In genomic region chr13:26629260-26629659, GRCh38 we compare ENCODE assay signal across 11 cellular contexts.
DNase-seq lines count a peak whose midpoint lies in the region; ATAC-seq, FAIRE-seq and TF ChIP-seq lines count a peak whose summit lies in the region.
"Had no signal": no experiment of that assay in that cellular context is flagged by ENCODE, and none has a peak within 500 bp of the region (broad histone marks: within the 10 kb centered on the region; RNA-seq: fewer than 3 reads in every experiment).

No MANE protein-coding gene starts in this region.

- no peak for TF ChIP-seq RAD21 in K562 (CRISPR knock-in tag; conservative IDR thresholded peaks at IDR 0.05 in 1 of 2, IDR thresholded peaks at IDR 0.05 in 1 of 2)
- TF ChIP-seq RAD21 in HepG2 (CRISPR knock-in tag; IDR thresholded peaks at IDR 0.05), result no peak

- peak; percentile 76 for ATAC-seq in K562
- ATAC-seq in HepG2, result peak; percentile 92
- ATAC-seq in HG03571 (IDR thresholded peaks at IDR 0.05; ENCODE audit: unreplicated experiment), result no peak
- ATAC-seq in HG03565 (IDR thresholded peaks at IDR 0.05; ENCODE audit: unreplicated experiment), result no peak
- ATAC-seq: psoas muscle had no signal

- H3K9ac ChIP-seq in K562 (ENCODE audit: insufficient read depth in 1 of 2, low read depth in 2 of 2, low read length in 2 of 2), result no peak overlapping the region
- no peak overlapping the region for H3K9ac ChIP-seq in HepG2 (ENCODE audit: insufficient read depth, low read depth, low read length)

- H3K27me3 ChIP-seq in H7 (ENCODE audit: control insufficient read depth, insufficient read depth, low read length), result no peaks in the 10 kb centered on the region
- no peaks in the 10 kb centered on the region for H3K27me3 ChIP-seq in K562 (ENCODE audit: control insufficient read depth in 2 of 2, insufficient read depth in 2 of 2, low read length in 2 of 2)
- H3K27me3 ChIP-seq in HepG2 (ENCODE audit: control insufficient read depth in 1 of 2, insufficient read depth in 2 of 2, low read length in 2 of 2), result no peaks in the 10 kb centered on the region

- no peak overlapping the region for H3K4me2 ChIP-seq in K562 (ENCODE audit: insufficient read depth, low read length)
- H3K4me2 ChIP-seq in HepG2 (ENCODE audit: low read depth, low read length), result no peak overlapping the region

- no peak for FAIRE-seq in K562 (lab: Jason Lieb, UNC)
- no peak for FAIRE-seq in HepG2 (lab: Jason Lieb, UNC)

- H3K4me3 ChIP-seq in AG10803 (ENCODE audit: low read length) (no peak overlapping the region), H7 (ENCODE audit: insufficient read depth, low read depth, low read length) (no peak overlapping the region), K562 (no peak overlapping the region), HepG2 (replicated peaks in 1 of 3; ENCODE audit: insufficient read depth in 1 of 3, low read depth in 2 of 3, low read length in 3 of 3) (no peak overlapping the region)
- H3K4me3 ChIP-seq: psoas muscle had no signal

- H3K9me3 ChIP-seq in K562 (replicated peaks; ENCODE audit: control insufficient read depth, insufficient read depth, low read depth, low read length) (no peaks in the 10 kb centered on the region), HepG2 (ENCODE audit: low read length) (peaks cover 4% of the 10 kb centered on the region; the same call in 1 of the 2 replicates)

- H3K36me3 ChIP-seq in H7 (replicated peaks; ENCODE audit: control insufficient read depth, insufficient read depth, low read length), result no peaks in the 10 kb centered on the region
- H3K36me3 ChIP-seq in K562 (ENCODE audit: control insufficient read depth, insufficient read depth, low read length), result no peaks in the 10 kb centered on the region
- H3K36me3 ChIP-seq in HepG2 (replicated peaks in 1 of 2; ENCODE audit: control insufficient read depth in 1 of 2, insufficient read depth in 2 of 2, low read length in 2 of 2), result no peaks in the 10 kb centered on the region; a peak in 1 of 5 replicates

- BruUV-seq in K562 (replicated peaks; lab: Mats Ljungman, UMichigan), result no TSS peak
- no TSS peak for BruUV-seq in HepG2 (replicated peaks; lab: Mats Ljungman, UMichigan)

- in situ Hi-C loops in K562 (cut with MboI) (loop anchor here (10.0 kb wide), 1 partner anchor 444 kb away; no protein-coding TSS in a partner anchor), HepG2 (cut with HindIII; ENCODE audit: extremely low pct_ligation_motif_present, low pct_unique_long_range_greater_than_20kb) (loop anchor here (10.0 kb wide), 1 partner anchor 444 kb away; no protein-coding TSS in a partner anchor)

- POLR2A ChIA-PET in K562 (lab: Yijun Ruan, JAX) (interaction anchor here (0.7 kb wide), 1 partner anchor 183 kb away, joined by 4 read pairs; no protein-coding TSS in a partner anchor), HepG2 (lab: Yijun Ruan, JAX) (no interaction called here)

- intact Hi-C loops in K562 (cut with micrococcal nuclease) (no loop called here), HepG2 (cut with micrococcal nuclease; ENCODE audit: unreplicated experiment) (no loop called here)

- CTCF ChIA-PET in K562 (lab: Yijun Ruan, JAX; ENCODE audit: low intra/inter-chr PET ratio), result no interaction called here
- CTCF ChIA-PET in HepG2 (lab: Yijun Ruan, JAX; ENCODE audit: low intra/inter-chr PET ratio, low total read pairs), result interaction anchor here (1.1 to 1.4 kb wide), 2 partner anchors 147 to 445 kb away, joined by 4 to 6 read pairs; no protein-coding TSS in a partner anchor

- H4K20me1 ChIP-seq in K562 (replicated peaks; ENCODE audit: control insufficient read depth, insufficient read depth, low read length) (no peaks in the 10 kb centered on the region), HepG2 (ENCODE audit: insufficient read depth, low read length) (no peaks in the 10 kb centered on the region)

- no peak for TF ChIP-seq EP300 in K562 (IDR thresholded peaks at IDR 0.05; ENCODE audit: low read length)
- no peak for TF ChIP-seq EP300 in HepG2 (IDR thresholded peaks at IDR 0.05; ENCODE audit: low read depth in 2 of 2, low read length in 2 of 2)
- no peak for TF ChIP-seq EP300 in HepG2 (CRISPR knock-in tag; IDR thresholded peaks at IDR 0.05; ENCODE audit: borderline replicate concordance)

- H3K79me2 ChIP-seq in K562 (ENCODE audit: control insufficient read depth, insufficient read depth, low read length), result no peaks in the 10 kb centered on the region
- H3K79me2 ChIP-seq in HepG2 (ENCODE audit: insufficient read depth, low read length), result no peaks in the 10 kb centered on the region

- TF ChIP-seq POLR2A in K562 (conservative IDR thresholded peaks at IDR 0.05) (no peak), HepG2 (IDR thresholded peaks at IDR 0.05; ENCODE audit: insufficient read depth in 1 of 2, low read depth in 2 of 2, low read length in 2 of 2) (no peak)

- no peaks in the 10 kb centered on the region for H3K4me1 ChIP-seq in K562 (replicated peaks in 1 of 2; ENCODE audit: control insufficient read depth in 2 of 2, insufficient read depth in 2 of 2, low read length in 2 of 2)
- H3K4me1 ChIP-seq in HepG2 (ENCODE audit: insufficient read depth, low read length), result peaks cover 2% of the 10 kb centered on the region; the same call in 1 of the 2 replicates
- H3K4me1 ChIP-seq: psoas muscle had no signal

- H3K9me1 ChIP-seq in K562 (ENCODE audit: control insufficient read depth, insufficient read depth, low read length), result no peaks in the 10 kb centered on the region

- H2AFZ ChIP-seq in K562 (ENCODE audit: low read depth, low read length), result no peak overlapping the region
- no peak overlapping the region for H2AFZ ChIP-seq in HepG2 (ENCODE audit: low read length)

- TF ChIP-seq CTCF in AG10803 (conservative IDR thresholded peaks at IDR 0.05; ENCODE audit: low read length), result peak; percentile 26
- peak; percentile 26 to 33 (median 28); a peak in 2 of 6 replicates for TF ChIP-seq CTCF in K562 (IDR thresholded peaks at IDR 0.05 in 2 of 3, conservative IDR thresholded peaks at IDR 0.05 in 1 of 3; ENCODE audit: insufficient read depth in 2 of 3, low read depth in 1 of 3, low read length in 3 of 3)
- peak; percentile 56 for TF ChIP-seq CTCF in HepG2 (CRISPR knock-in tag; IDR thresholded peaks at IDR 0.05)

- no peak overlapping the region for H3K27ac ChIP-seq in K562 (ENCODE audit: extremely low read depth, low read depth, low read length)
- H3K27ac ChIP-seq in HepG2 (ENCODE audit: extremely low read length, insufficient read depth, low read length), result no peak overlapping the region
- H3K27ac ChIP-seq: psoas muscle had no signal

- DNase-seq in AG10803 (ENCODE audit: low read depth) (peak; percentile 3), H7 (peak; percentile 9), K562 (ENCODE audit: extremely low read depth in 1 of 4, low spot score in 3 of 4) (peak in 2 of 4 experiments; percentile 6 to 18), HepG2 (ENCODE audit: low spot score) (peak; percentile 12), NCI-H510A treated with DMSO at 0.1 percent for 48 hours (lab: John Stamatoyannopoulos, UW) (no peak), medulla oblongata (ENCODE audit: extremely low spot score) (no peak)
- DNase-seq: DMS153; stimulated activated CD4-positive, alpha-beta T cell treated with anti-CD3 and anti-CD28 coated beads, Interleukin-4, amount 100 ng/mL, for 1 hour had no signal

- 0% methylated on average over 5 of the region's 5 CpGs for WGBS in K562 (ENCODE audit: insufficient coverage, low coverage, missing lambda C conversion rate)
- WGBS in HepG2 (ENCODE audit: low lambda C conversion rate), result 62% methylated on average over 5 of the region's 5 CpGs

TF ChIP-seq in K562, 482 proteins besides CTCF, POLR2A, EP300 and RAD21:
- TF ChIP-seq ZBTB49 (CRISPR knock-in tag; IDR thresholded peaks at IDR 0.05; ENCODE audit: borderline replicate concordance) (no peak), ASH1L (IDR thresholded peaks at IDR 0.05; ENCODE audit: borderline replicate concordance, low read depth, partially characterized antibody) (no peak)

TF ChIP-seq in HepG2, 621 proteins besides CTCF, POLR2A, EP300 and RAD21 (continues in another document):
- TF ChIP-seq HMGXB3 (CRISPR knock-in tag; IDR thresholded peaks at IDR 0.05; ENCODE audit: borderline replicate concordance) (no peak), SMC3 (IDR thresholded peaks at IDR 0.05; ENCODE audit: low read length) (0 out of 2 replicates have a peak, but pooled peaks have one; percentile 15), KAT7 (CRISPR knock-in tag; IDR thresholded peaks at IDR 0.05; ENCODE audit: borderline replicate concordance) (no peak), ZSCAN29 (CRISPR knock-in tag; conservative IDR thresholded peaks at IDR 0.05) (no peak)

Comparison
In these comparisons a context has a peak if more than half of its experiments do, and no peak if none do; other contexts are left out.
1. DNase-seq: peak in AG10803 (single experiment), H7 (single experiment) and HepG2 (single experiment); none in NCI-H510A treated with DMSO at 0.1 percent for 48 hours (single experiment) and medulla oblongata (single experiment).
2. ATAC-seq: peak in K562 (single experiment) and HepG2 (single experiment); none in HG03571 (single experiment) and HG03565 (single experiment).
3. Peak in every context shown above with its lines, with median percentiles within 50 percentile points of each other: CTCF ChIP-seq.